ENCODE assay signal across 1 cellular context in genomic region chr5:2147504-2148311, GRCh38.
TF ChIP-seq lines count a peak whose summit lies in the region.

No MANE protein-coding gene starts in this region.

TF ChIP-seq in H1, 55 proteins besides CTCF, POLR2A, EP300 and RAD21:
- no peak for TF ChIP-seq GTF2F1 (IDR thresholded peaks at IDR 0.05; ENCODE audit: borderline replicate concordance, low read depth, low read length)
- no peak for TF ChIP-seq CREB1 (IDR thresholded peaks at IDR 0.05)
- TF ChIP-seq NANOG (IDR thresholded peaks at IDR 0.05; ENCODE audit: insufficient read depth, low read depth, low read length, poor library complexity, severe bottlenecking): no peak
- no peak for TF ChIP-seq POU5F1 (IDR thresholded peaks at IDR 0.05; ENCODE audit: low read depth, low read length)
- TF ChIP-seq JUN (IDR thresholded peaks at IDR 0.05; ENCODE audit: low read depth, low read length): no peak
- no peak for TF ChIP-seq CHD7 (IDR thresholded peaks at IDR 0.05; ENCODE audit: insufficient replicate concordance, low read length)
TF ChIP-seq in H1: peak in this region for 0.
